Comparison of ENCODE assay signal across 18 cellular contexts in genomic region chr10:58743466-58744115, GRCh38.
DNase-seq lines count a peak whose midpoint lies in the region; ATAC-seq lines count a peak whose summit lies in the region.
"Had no signal": no experiment of that assay in that cellular context is flagged by ENCODE, and none has a peak within 500 bp of the region (broad histone marks: within the 10 kb centered on the region; RNA-seq: fewer than 3 reads in every experiment).

No MANE protein-coding gene starts in this region.

- H3K4me1 Mint-ChIP-seq in T-helper 2 cell treated with Interferon-gamma antibody and Interleukin-4, amounts not matched to agents 5 μg/mL and 100 μg/mL, for 36 hours (ENCODE audit: low read depth), result no peaks in the 10 kb centered on the region
- H3K4me1 Mint-ChIP-seq: naive thymus-derived CD4-positive, alpha-beta T cell had no signal

- DNase-seq in NCI-H1417 (lab: John Stamatoyannopoulos, UW), result peak in 2 of 3 experiments; percentile 1 to 70
- no peak for DNase-seq in NCI-H1417 treated with DMSO at 0.1 percent for 48 hours (lab: John Stamatoyannopoulos, UW)
- DNase-seq in amniotic epithelial cell (ENCODE audit: low read depth), result peak; percentile 3
- no peak for DNase-seq in RKO (ENCODE audit: low spot score)
- no peak for DNase-seq in T-helper 2 cell treated with Interferon-gamma antibody and Interleukin-4, amounts not matched to agents 5 μg/mL and 100 μg/mL, for 36 hours (ENCODE audit: low spot score)
- DNase-seq: 8988T; activated CD4-positive, alpha-beta T cell treated with anti-CD3 and anti-CD28 coated beads, Interleukin-2, amount 50 U/mL, for 48 hours; esophagus squamous epithelium; HCEC 1CT; kidney; naive thymus-derived CD4-positive, alpha-beta T cell; NCI-H187; stimulated activated CD4-positive, alpha-beta T cell treated with anti-CD3 and anti-CD28 coated beads, Interleukin-12 subunit alpha, Interleukin-12 subunit beta, amount 100 ng/mL, for 4 hours; T-helper 2 cell; transverse colon had no signal

- no peak overlapping the region for H3K27ac Mint-ChIP-seq in T-helper 2 cell treated with Interferon-gamma antibody and Interleukin-4, amounts not matched to agents 5 μg/mL and 100 μg/mL, for 36 hours
- H3K27ac Mint-ChIP-seq: naive thymus-derived CD4-positive, alpha-beta T cell had no signal

- no peak for ATAC-seq in GM19467 (IDR thresholded peaks at IDR 0.05; ENCODE audit: unreplicated experiment)
- ATAC-seq: naive thymus-derived CD4-positive, alpha-beta T cell had no signal

- peaks cover 14% of the 10 kb centered on the region for H3K4me1 ChIP-seq in iPS-18a (ENCODE audit: control insufficient read depth, low read depth, low read length)
- peaks cover 29% of the 10 kb centered on the region for H3K4me1 ChIP-seq in skeletal muscle satellite cell (ENCODE audit: control insufficient read depth, insufficient read depth, low read length)
- H3K4me1 ChIP-seq: esophagus squamous epithelium had no signal

- H3K9me3 ChIP-seq in iPS-18a (ENCODE audit: control insufficient read depth, low read depth, low read length), result no peaks in the 10 kb centered on the region
- no peaks in the 10 kb centered on the region for H3K9me3 ChIP-seq in skeletal muscle satellite cell (replicated peaks; ENCODE audit: low read length)
- H3K9me3 ChIP-seq: esophagus squamous epithelium, transverse colon had no signal

- H3K9ac ChIP-seq in iPS-18a (ENCODE audit: low read length) (peak overlapping the region; percentile 23), skeletal muscle satellite cell (ENCODE audit: low read depth, low read length) (peak overlapping the region; percentile 28)

- H3K4me3 ChIP-seq in iPS-18a (ENCODE audit: low read length) (no peak overlapping the region), skeletal muscle satellite cell (ENCODE audit: low read length) (no peak overlapping the region)
- H3K4me3 ChIP-seq: esophagus squamous epithelium, transverse colon had no signal

- H3K36me3 ChIP-seq in iPS-18a (ENCODE audit: control insufficient read depth, low read depth, low read length), result no peaks in the 10 kb centered on the region
- no peaks in the 10 kb centered on the region for H3K36me3 ChIP-seq in skeletal muscle satellite cell (ENCODE audit: insufficient read depth, low read length)
- H3K36me3 ChIP-seq: esophagus squamous epithelium, transverse colon had no signal

- peak overlapping the region; percentile 53 for H3K27ac ChIP-seq in iPS-18a (ENCODE audit: low read length)
- H3K27ac ChIP-seq: esophagus squamous epithelium, transverse colon had no signal

- H3K27me3 ChIP-seq in iPS-18a (ENCODE audit: control insufficient read depth, insufficient read depth, low read length) (no peaks in the 10 kb centered on the region), skeletal muscle satellite cell (ENCODE audit: control insufficient read depth, insufficient read depth, low read length) (no peaks in the 10 kb centered on the region)
- H3K27me3 ChIP-seq: esophagus squamous epithelium, transverse colon had no signal

- no peak overlapping the region for H3K4me3 Mint-ChIP-seq in T-helper 2 cell treated with Interferon-gamma antibody and Interleukin-4, amounts not matched to agents 5 μg/mL and 100 μg/mL, for 36 hours
- H3K4me3 Mint-ChIP-seq: naive thymus-derived CD4-positive, alpha-beta T cell had no signal

- H3K27me3 Mint-ChIP-seq in T-helper 2 cell treated with Interferon-gamma antibody and Interleukin-4, amounts not matched to agents 5 μg/mL and 100 μg/mL, for 36 hours (ENCODE audit: low read depth), result no peaks in the 10 kb centered on the region

- no peaks in the 10 kb centered on the region for H3K9me3 Mint-ChIP-seq in T-helper 2 cell treated with Interferon-gamma antibody and Interleukin-4, amounts not matched to agents 5 μg/mL and 100 μg/mL, for 36 hours
- H3K9me3 Mint-ChIP-seq: naive thymus-derived CD4-positive, alpha-beta T cell had no signal

- H3K4me2 ChIP-seq in skeletal muscle satellite cell (ENCODE audit: low read length), result peak overlapping the region; percentile 38

- H3K36me3 Mint-ChIP-seq in T-helper 2 cell treated with Interferon-gamma antibody and Interleukin-4, amounts not matched to agents 5 μg/mL and 100 μg/mL, for 36 hours (ENCODE audit: low read depth), result no peaks in the 10 kb centered on the region
- H3K36me3 Mint-ChIP-seq: naive thymus-derived CD4-positive, alpha-beta T cell had no signal

Comparison
In these comparisons a context has a peak if more than half of its experiments do, and no peak if none do; other contexts are left out.
1. DNase-seq: peak in NCI-H1417 (2 of 3) and amniotic epithelial cell (single experiment); none in NCI-H1417 treated with DMSO at 0.1 percent for 48 hours (single experiment), RKO (single experiment) and T-helper 2 cell treated with Interferon-gamma antibody and Interleukin-4, amounts not matched to agents 5 μg/mL and 100 μg/mL, for 36 hours (single experiment).